18 cellular contexts compared by ENCODE assay signal in the genomic region with DNA sequence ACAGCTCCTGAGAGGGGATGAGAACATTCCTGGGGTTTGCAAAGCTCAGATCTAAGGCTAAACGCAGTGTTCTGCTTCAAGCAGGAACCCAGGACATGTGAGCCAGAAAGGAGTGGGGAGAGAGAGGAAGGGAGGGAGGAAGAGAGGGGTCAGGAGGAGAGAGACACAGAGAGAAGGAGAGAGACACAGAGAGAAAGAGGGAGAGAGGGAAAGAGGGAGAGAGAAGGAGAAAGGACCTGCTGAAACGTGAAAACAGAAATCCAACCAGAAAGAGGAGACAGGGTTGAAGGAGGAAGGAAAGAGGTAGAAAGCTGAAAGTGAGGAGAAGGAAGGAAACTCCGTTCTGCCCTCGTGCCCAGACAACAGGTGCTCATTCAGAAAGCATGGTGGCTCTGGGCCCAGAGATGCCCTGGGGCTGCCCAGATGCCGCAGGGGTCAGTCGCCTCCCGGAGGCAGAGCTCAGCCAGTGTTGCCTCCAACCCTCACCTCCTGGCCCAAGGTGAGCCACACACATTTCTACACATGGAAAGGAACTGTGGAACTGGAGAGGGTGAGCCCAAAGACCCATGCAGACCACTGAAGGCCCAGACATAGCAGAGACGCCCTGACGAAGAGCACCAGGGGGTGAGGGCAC. TPM values are rescaled to one million over a fixed set of nuclear protein-coding genes. Genes with fewer than 3 reads are reported as not detected.
DNase-seq lines count a peak whose midpoint lies in the region; ATAC-seq, FAIRE-seq and TF ChIP-seq lines count a peak whose summit lies in the region.
"Had no signal": no experiment of that assay in that cellular context is flagged by ENCODE, and none has a peak within 500 bp of the region (broad histone marks: within the 10 kb centered on the region; RNA-seq: fewer than 3 reads in every experiment).

No MANE protein-coding gene starts in this region.

- H3K4me1 ChIP-seq in A549 (peaks cover 3% of the 10 kb centered on the region; the same call in 1 of the 3 replicates), kidney (ENCODE audit: control insufficient read depth in 1 of 2, insufficient read depth in 1 of 2, low read depth in 1 of 2, low read length in 2 of 2) (no peaks in the 10 kb centered on the region)
- peaks cover 0 to 39% (median 20%) of the 10 kb centered on the region in 10 experiments; a peak in 17 of 20 replicates for H3K4me1 ChIP-seq in BLaER1 treated with 17β-estradiol and CSF1 and Interleukin-3, amounts not matched to agents 10 nM and 100 nM
- H3K4me1 ChIP-seq: BE2C had no signal

- ATAC-seq in A549 (0 out of 6 replicates have a peak, but pooled peaks have one; percentile 7 to 12), SK-N-SH treated with all-trans-retinoic acid at 6 μM for 48 hours (no peak), GM19395 (IDR thresholded peaks at IDR 0.05; ENCODE audit: unreplicated experiment) (no peak)
- ATAC-seq: GM12878 had no signal

- no peak overlapping the region for H3K4me3 ChIP-seq in A549
- H3K4me3 ChIP-seq in BLaER1 treated with 17β-estradiol and CSF1 and Interleukin-3, amounts not matched to agents 10 nM and 100 nM: no peak overlapping the region
- H3K4me3 ChIP-seq in kidney (ENCODE audit: low read length in 2 of 2): no peak overlapping the region
- H3K4me3 ChIP-seq: GM12878 had no signal

- POLR2A ChIA-PET in A549 (lab: Yijun Ruan, JAX): no interaction called here

- CTCF ChIA-PET in A549 (lab: Yijun Ruan, JAX): interaction anchor here (1.3 to 2.1 kb wide), 2 partner anchors 23 to 69 kb away, joined by 3 to 7 read pairs; no protein-coding TSS in a partner anchor

- TF ChIP-seq CTCF in A549 (IDR thresholded peaks at IDR 0.05): no peak
- TF ChIP-seq CTCF in VCaP (conservative IDR thresholded peaks at IDR 0.05): peak; percentile 19
- TF ChIP-seq CTCF in kidney (IDR thresholded peaks at IDR 0.05; ENCODE audit: borderline replicate concordance, extremely low read depth, insufficient read depth): no peak

- no peaks in the 10 kb centered on the region; a peak in 1 of 22 replicates for H3K27me3 ChIP-seq in BLaER1 treated with 17β-estradiol and CSF1 and Interleukin-3, amounts not matched to agents 10 nM and 100 nM

- DNase-seq in A549 (ENCODE audit: low read depth in 1 of 2, low spot score in 1 of 2) (no peak), kidney (peak; percentile 35), iPS-NIHi7 (ENCODE audit: extremely low spot score) (no peak)
- DNase-seq: BE2C; CD8-positive, alpha-beta memory T cell; DMS79; GOT3; KG1 had no signal

- H3K27ac ChIP-seq in A549 (peak overlapping the region in 1 of 2 experiments; percentile 20; a peak in 1 of 6 replicates), VCaP (peak overlapping the region; percentile 69; the same call in 1 of the 2 replicates), kidney (ENCODE audit: low read depth in 2 of 2, low read length in 2 of 2) (no peak overlapping the region)
- no peak overlapping the region for H3K27ac ChIP-seq in BLaER1 treated with 17β-estradiol and CSF1 and Interleukin-3, amounts not matched to agents 10 nM and 100 nM

- H3K9ac ChIP-seq in BLaER1 treated with 17β-estradiol and CSF1 and Interleukin-3, amounts not matched to agents 10 nM and 100 nM: no peak overlapping the region
- H3K9ac ChIP-seq in kidney (ENCODE audit: low read length in 2 of 2): no peak overlapping the region

- peaks cover 0 to 16% (median 0%) of the 10 kb centered on the region in 11 experiments; a peak in 1 of 22 replicates for H4K20me1 ChIP-seq in BLaER1 treated with 17β-estradiol and CSF1 and Interleukin-3, amounts not matched to agents 10 nM and 100 nM

- no peak overlapping the region for H3K4me2 ChIP-seq in A549
- H3K4me2 ChIP-seq in BLaER1 treated with 17β-estradiol and CSF1 and Interleukin-3, amounts not matched to agents 10 nM and 100 nM: peak overlapping the region in 9 of 11 experiments; percentile 37 to 93 (median 72); a peak in 18 of 22 replicates

- TF ChIP-seq POLR2A in A549 (IDR thresholded peaks at IDR 0.05; ENCODE audit: low read length): no peak

- H3K9me3 ChIP-seq in A549 (no peaks in the 10 kb centered on the region), kidney (ENCODE audit: control insufficient read depth in 1 of 2, low read length in 2 of 2) (no peaks in the 10 kb centered on the region)
- no peaks in the 10 kb centered on the region for H3K9me3 ChIP-seq in BLaER1 treated with 17β-estradiol and CSF1 and Interleukin-3, amounts not matched to agents 10 nM and 100 nM (replicated peaks in 1 of 11)
- H3K9me3 ChIP-seq: BE2C had no signal

- WGBS in A549 (ENCODE audit: missing lambda C conversion rate): 61% methylated on average over 9 of the region's 9 CpGs

- no peak for FAIRE-seq in A549 (lab: Jason Lieb, UNC)
- no peak for FAIRE-seq in kidney (lab: Jason Lieb, UNC)
- FAIRE-seq: A204.1, GM12878, GM18507 had no signal

- no peaks in the 10 kb centered on the region for H3K36me3 ChIP-seq in BLaER1 treated with 17β-estradiol and CSF1 and Interleukin-3, amounts not matched to agents 10 nM and 100 nM
- no peaks in the 10 kb centered on the region for H3K36me3 ChIP-seq in kidney (ENCODE audit: control insufficient read depth in 1 of 2, insufficient read depth in 2 of 2, low read length in 2 of 2)
- H3K36me3 ChIP-seq: BE2C had no signal

- no peak for TF ChIP-seq EP300 in A549 (IDR thresholded peaks at IDR 0.05)

- intact Hi-C loops in kidney (cut with DNase I): no loop called here

- no peak for TF ChIP-seq RAD21 in A549 (conservative IDR thresholded peaks at IDR 0.05 in 1 of 2, IDR thresholded peaks at IDR 0.05 in 1 of 2)

TF ChIP-seq in A549, 52 proteins besides CTCF, POLR2A, EP300 and RAD21 (continues in another document):
- TF ChIP-seq BHLHE40 (IDR thresholded peaks at IDR 0.05; ENCODE audit: low read depth, low read length) (no peak), PHF8 (IDR thresholded peaks at IDR 0.05; ENCODE audit: borderline replicate concordance, low read depth) (no peak)
- TF ChIP-seq, protein P1, sequence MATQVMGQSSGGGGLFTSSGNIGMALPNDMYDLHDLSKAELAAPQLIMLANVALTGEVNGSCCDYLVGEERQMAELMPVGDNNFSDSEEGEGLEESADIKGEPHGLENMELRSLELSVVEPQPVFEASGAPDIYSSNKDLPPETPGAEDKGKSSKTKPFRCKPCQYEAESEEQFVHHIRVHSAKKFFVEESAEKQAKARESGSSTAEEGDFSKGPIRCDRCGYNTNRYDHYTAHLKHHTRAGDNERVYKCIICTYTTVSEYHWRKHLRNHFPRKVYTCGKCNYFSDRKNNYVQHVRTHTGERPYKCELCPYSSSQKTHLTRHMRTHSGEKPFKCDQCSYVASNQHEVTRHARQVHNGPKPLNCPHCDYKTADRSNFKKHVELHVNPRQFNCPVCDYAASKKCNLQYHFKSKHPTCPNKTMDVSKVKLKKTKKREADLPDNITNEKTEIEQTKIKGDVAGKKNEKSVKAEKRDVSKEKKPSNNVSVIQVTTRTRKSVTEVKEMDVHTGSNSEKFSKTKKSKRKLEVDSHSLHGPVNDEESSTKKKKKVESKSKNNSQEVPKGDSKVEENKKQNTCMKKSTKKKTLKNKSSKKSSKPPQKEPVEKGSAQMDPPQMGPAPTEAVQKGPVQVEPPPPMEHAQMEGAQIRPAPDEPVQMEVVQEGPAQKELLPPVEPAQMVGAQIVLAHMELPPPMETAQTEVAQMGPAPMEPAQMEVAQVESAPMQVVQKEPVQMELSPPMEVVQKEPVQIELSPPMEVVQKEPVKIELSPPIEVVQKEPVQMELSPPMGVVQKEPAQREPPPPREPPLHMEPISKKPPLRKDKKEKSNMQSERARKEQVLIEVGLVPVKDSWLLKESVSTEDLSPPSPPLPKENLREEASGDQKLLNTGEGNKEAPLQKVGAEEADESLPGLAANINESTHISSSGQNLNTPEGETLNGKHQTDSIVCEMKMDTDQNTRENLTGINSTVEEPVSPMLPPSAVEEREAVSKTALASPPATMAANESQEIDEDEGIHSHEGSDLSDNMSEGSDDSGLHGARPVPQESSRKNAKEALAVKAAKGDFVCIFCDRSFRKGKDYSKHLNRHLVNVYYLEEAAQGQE (IDR thresholded peaks at IDR 0.05): no peak

TF ChIP-seq in SK-N-SH treated with all-trans-retinoic acid at 6 μM for 48 hours, 23 proteins besides CTCF, POLR2A, EP300 and RAD21:
- TF ChIP-seq OSR1 (CRISPR knock-in tag; IDR thresholded peaks at IDR 0.05): no peak
- no peak for TF ChIP-seq ZNF8 (CRISPR knock-in tag; IDR thresholded peaks at IDR 0.05)

RNA-seq across cellular contexts. Expression of a gene that starts 49.0 kb away (rescaled TPM):
- polyA plus RNA-seq in A549 (2011; rRNA removed): not detected in 2 replicates
- polyA plus RNA-seq in A549 (2012; cell fraction: cytosol; rRNA removed): not detected in 2 replicates
- polyA plus RNA-seq in A549 (2012; cell fraction: nucleus; rRNA removed): not detected in 2 replicates
- polyA plus RNA-seq in A549 (2017; fragmentation: RNase III; extraction: RNeasy Plus Mini Kit Qiagen cat#74134 plus additional on column Dnase treatment): not detected in 3 replicates
- not detected in 2 replicates for polyA minus RNA-seq in A549 (2011; rRNA and poly(A)+ RNA removed)
- total RNA-seq in kidney: 0.94 TPM
- polyA plus RNA-seq in kidney (ENCODE audit: insufficient read depth, low read depth, low replicate concordance): 3.7 TPM
- total RNA-seq: G401, HT-29 had no signal
- polyA plus RNA-seq: AG04450 had no signal

Comparison
In these comparisons a context has a peak if more than half of its experiments do, and no peak if none do; other contexts are left out.
1. ATAC-seq: peak in A549 (2 of 2); none in SK-N-SH treated with all-trans-retinoic acid at 6 μM for 48 hours (single experiment) and GM19395 (single experiment).